ENCODE assay signal across 8 cellular contexts in genomic region chr1:241640149-241640866, GRCh38. TPM values are rescaled to one million over a fixed set of nuclear protein-coding genes. Genes with fewer than 3 reads are reported as not detected.
DNase-seq lines count a peak whose midpoint lies in the region; ATAC-seq, FAIRE-seq and TF ChIP-seq lines count a peak whose summit lies in the region.

TSS of gene CHML (minus strand) at chr1:241640369. CDS start at chr1:241635766, 4,603 bp downstream.
TSS of gene OPN3 (minus strand) at chr1:241640369. CDS start at chr1:241640254, 115 bp downstream.

- H3K27me3 ChIP-seq in keratinocyte (ENCODE audit: control insufficient read depth, extremely low read depth, insufficient read depth, low read length), result no peaks in the 10 kb centered on the region

- peak; percentile 89 for ATAC-seq in GM18909 (IDR thresholded peaks at IDR 0.05; ENCODE audit: poor library complexity, unreplicated experiment)
- peak; percentile 88 for ATAC-seq in HG03139 (IDR thresholded peaks at IDR 0.05; ENCODE audit: unreplicated experiment)

- H2AFZ ChIP-seq in keratinocyte (ENCODE audit: control insufficient read depth, low read length), result peak within 1 kb of the TSS; percentile 87

- peaks cover 25% of the 10 kb centered on the region for H3K4me1 ChIP-seq in keratinocyte (ENCODE audit: control insufficient read depth, extremely low read depth, insufficient read depth, low read length)

- no peaks in the 10 kb centered on the region for H3K9me3 ChIP-seq in keratinocyte (ENCODE audit: control insufficient read depth, low read depth, low read length)

- peaks cover 42% of the 10 kb centered on the region for H3K79me2 ChIP-seq in keratinocyte (ENCODE audit: control insufficient read depth, insufficient read depth, low read length)

- no peaks in the 10 kb centered on the region for H3K9me1 ChIP-seq in keratinocyte (ENCODE audit: control insufficient read depth, extremely low read depth, insufficient read depth, low read length)

- H3K4me2 ChIP-seq in keratinocyte (ENCODE audit: control insufficient read depth, extremely low read depth, insufficient read depth, low read depth, low read length), result peak within 1 kb of the TSS; percentile 86

- H3K27ac ChIP-seq in keratinocyte (ENCODE audit: control insufficient read depth, insufficient read depth, low read length), result peak within 1 kb of the TSS; percentile 75

- peak within 1 kb of the TSS; percentile 92 for H3K9ac ChIP-seq in keratinocyte (ENCODE audit: control insufficient read depth, extremely low read depth, insufficient read depth, low read length)

- H4K20me1 ChIP-seq in keratinocyte (ENCODE audit: control insufficient read depth, extremely low read depth, insufficient read depth, low read length), result no peaks in the 10 kb centered on the region

- peak; percentile 97 for DNase-seq in AG08395 (ENCODE audit: low spot score)
- peak; percentile 53 for DNase-seq in NCI-H226
- DNase-seq in activated CD4-positive, CD25-positive, alpha-beta regulatory T cell (lab: John Stamatoyannopoulos, UW), result peak; percentile 86 to 94 (median 89)
- DNase-seq in central memory CD4-positive, alpha-beta T cell, result peak; percentile 82
- no peak for DNase-seq in keratinocyte (ENCODE audit: low read depth, low spot score)
- peak; percentile 85 to 92 (median 89) for DNase-seq in stimulated activated CD4-positive, alpha-beta T cell treated with anti-CD3 and anti-CD28 coated beads, Interleukin-12 subunit alpha, Interleukin-12 subunit beta, amount 100 ng/mL, for 48 hours (ENCODE audit: low read depth in 2 of 3, low spot score in 1 of 3)

- dilution Hi-C loops in keratinocyte (cut with MboI; ENCODE audit: extremely low pct_ligation_motif_present, low sequenced_read_pairs), result no loop called here

- no peak for TF ChIP-seq CTCF in keratinocyte (optimal IDR thresholded peaks at IDR 0.05 in 1 of 3, IDR thresholded peaks at IDR 0.05 in 1 of 3, conservative IDR thresholded peaks at IDR 0.05 in 1 of 3; ENCODE audit: extremely low read depth in 1 of 3, insufficient read depth in 2 of 3, low read length in 3 of 3)

- FAIRE-seq in keratinocyte (lab: Jason Lieb, UNC), result no peak

- H3K36me3 ChIP-seq in keratinocyte (ENCODE audit: control insufficient read depth in 2 of 2, extremely low read depth in 1 of 2, insufficient read depth in 2 of 2, low read length in 2 of 2), result peaks cover 0 to 5% of the 10 kb centered on the region in 2 experiments

- peak within 1 kb of the TSS; percentile 63 to 86 (median 68) for H3K4me3 ChIP-seq in keratinocyte (ENCODE audit: control insufficient read depth in 2 of 3, extremely low read depth in 1 of 3, insufficient read depth in 2 of 3, low read depth in 1 of 3, low read length in 3 of 3)

RNA-seq across cellular contexts. Expression of gene CHML, which starts in this region (rescaled TPM):
- 5.2 to 8.3 TPM (median 7.3 TPM) in 3 replicates for polyA plus RNA-seq in keratinocyte
- polyA plus RNA-seq in keratinocyte (2011; ENCODE audit: low read depth), result 3.7 TPM
- 2.0 and 6.1 TPM in 2 replicates for polyA plus RNA-seq in keratinocyte (2011; cell fraction: cytosol; rRNA removed)
- 8.0 and 10.0 TPM in 2 replicates for polyA plus RNA-seq in keratinocyte (2011; cell fraction: nucleus; rRNA removed)
- polyA plus RNA-seq in keratinocyte (2012; ENCODE audit: low replicate concordance), result 3.6 and 6.4 TPM in 2 replicates
- 13.1 to 28.4 TPM (median 22.4 TPM) in 3 replicates for polyA minus RNA-seq in keratinocyte
- polyA minus RNA-seq in keratinocyte (2011; cell fraction: cytosol; rRNA and poly(A)+ RNA removed), result 9.0 TPM
- polyA minus RNA-seq in keratinocyte (2011; cell fraction: nucleus; rRNA and poly(A)+ RNA removed), result 10.2 and 19.5 TPM in 2 replicates

RNA-seq across cellular contexts. Expression of gene OPN3, which starts in this region (rescaled TPM):
- 33.4 to 65.0 TPM (median 48.4 TPM) in 3 replicates for polyA plus RNA-seq in keratinocyte
- 15.3 TPM for polyA plus RNA-seq in keratinocyte (2011; ENCODE audit: low read depth)
- 31.8 and 54.4 TPM in 2 replicates for polyA plus RNA-seq in keratinocyte (2011; cell fraction: cytosol; rRNA removed)
- polyA plus RNA-seq in keratinocyte (2011; cell fraction: nucleus; rRNA removed), result 23.5 and 27.7 TPM in 2 replicates
- polyA plus RNA-seq in keratinocyte (2012; ENCODE audit: low replicate concordance), result 22.1 and 36.1 TPM in 2 replicates
- polyA minus RNA-seq in keratinocyte, result 26.1 to 46.6 TPM (median 33.7 TPM) in 3 replicates
- polyA minus RNA-seq in keratinocyte (2011; cell fraction: cytosol; rRNA and poly(A)+ RNA removed), result 42.2 TPM
- 13.8 and 23.7 TPM in 2 replicates for polyA minus RNA-seq in keratinocyte (2011; cell fraction: nucleus; rRNA and poly(A)+ RNA removed)
